ENCODE assay signal across 11 cellular contexts in the genomic region with DNA sequence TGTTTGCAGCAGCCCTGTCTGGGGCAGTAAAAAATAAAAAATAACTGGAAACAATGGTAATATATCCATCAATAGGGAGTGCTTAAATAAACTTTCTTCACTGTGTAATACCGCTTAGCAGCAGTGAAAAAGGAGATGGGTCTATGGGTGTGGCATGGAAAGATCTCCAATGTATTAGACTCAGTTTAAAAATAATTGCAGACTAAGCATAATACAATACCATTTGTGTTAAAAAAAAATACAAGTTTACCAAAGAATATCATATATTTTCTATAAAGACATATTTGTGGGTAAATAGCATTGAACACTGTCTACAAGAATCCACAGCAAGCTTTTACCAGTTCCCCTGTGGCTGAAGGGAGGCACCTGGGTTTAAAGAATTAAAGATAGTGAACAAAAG. TPM values are rescaled to one million over a fixed set of nuclear protein-coding genes. Genes with fewer than 3 reads are reported as not detected.
DNase-seq lines count a peak whose midpoint lies in the region; ATAC-seq and TF ChIP-seq lines count a peak whose summit lies in the region.
"Had no signal": no experiment of that assay in that cellular context is flagged by ENCODE, and none has a peak within 500 bp of the region (broad histone marks: within the 10 kb centered on the region; RNA-seq: fewer than 3 reads in every experiment).

No MANE protein-coding gene starts in this region.

- H3K4me2 ChIP-seq in neural progenitor cell, result no peak overlapping the region

- no peaks in the 10 kb centered on the region for H3F3A ChIP-seq in neural progenitor cell (ENCODE audit: low read depth)

- no peak overlapping the region for H3K27ac Mint-ChIP-seq in activated CD8-positive, alpha-beta memory T cell treated with anti-CD3 and anti-CD28 coated beads, Interleukin-2, amount 10 ng/mL, durations not matched to agents 7 days and 5 days
- no peak overlapping the region for H3K27ac Mint-ChIP-seq in activated naive CD8-positive, alpha-beta T cell treated with anti-CD3 and anti-CD28 coated beads, Interleukin-2, amount 10 ng/mL, durations not matched to agents 7 days and 5 days
- no peak overlapping the region for H3K27ac Mint-ChIP-seq in neural progenitor cell

- H3K9me3 ChIP-seq in KOPT-K1 (ENCODE audit: insufficient read depth, low read length, poor library complexity, severe bottlenecking) (no peaks in the 10 kb centered on the region), neural progenitor cell (ENCODE audit: low read depth) (no peaks in the 10 kb centered on the region), tibial artery (no peaks in the 10 kb centered on the region)
- H3K9me3 ChIP-seq: ascending aorta, left ventricle myocardium inferior, sigmoid colon had no signal

- H3K36me3 Mint-ChIP-seq in activated CD8-positive, alpha-beta memory T cell treated with anti-CD3 and anti-CD28 coated beads, Interleukin-2, amount 10 ng/mL, durations not matched to agents 7 days and 5 days, result peaks cover 23% of the 10 kb centered on the region
- peaks cover 13% of the 10 kb centered on the region for H3K36me3 Mint-ChIP-seq in activated naive CD8-positive, alpha-beta T cell treated with anti-CD3 and anti-CD28 coated beads, Interleukin-2, amount 10 ng/mL, durations not matched to agents 7 days and 5 days
- no peaks in the 10 kb centered on the region for H3K36me3 Mint-ChIP-seq in neural progenitor cell

- CTCF ChIA-PET in activated CD8-positive, alpha-beta memory T cell treated with anti-CD3 and anti-CD28 coated beads, Interleukin-2, amount 10 ng/mL, durations not matched to agents 7 days and 5 days (lab: Charles Lee), result interaction anchor here (0.7 to 10.2 kb wide), 10 partner anchors 10 to 186 kb away, joined by 3 to 203 read pairs (median 28); no protein-coding TSS in a partner anchor

- intact Hi-C loops in tibial artery (cut with DNase I; ENCODE audit: low total_unique reads), result loop anchor here (5.0 kb wide), 2 partner anchors 100 to 190 kb away; no protein-coding TSS in a partner anchor

- H3K4me3 ChIP-seq in neural progenitor cell, result no peak overlapping the region
- H3K4me3 ChIP-seq in tibial artery, result no peak overlapping the region

- peaks cover 21% of the 10 kb centered on the region for H3K27me3 ChIP-seq in neural progenitor cell
- no peaks in the 10 kb centered on the region for H3K27me3 ChIP-seq in tibial artery
- H3K27me3 ChIP-seq: ascending aorta, sigmoid colon had no signal

- no peaks in the 10 kb centered on the region for H3K4me1 ChIP-seq in neural progenitor cell
- H3K4me1 ChIP-seq in tibial artery, result peaks cover 0 to 28% (median 16%) of the 10 kb centered on the region in 4 donors

- no peak overlapping the region for H3K9ac ChIP-seq in neural progenitor cell

- H3K36me3 ChIP-seq in KOPT-K1 (ENCODE audit: insufficient read depth, low read length) (no peaks in the 10 kb centered on the region), neural progenitor cell (no peaks in the 10 kb centered on the region), tibial artery (no peaks in the 10 kb centered on the region)
- H3K36me3 ChIP-seq: ascending aorta, left ventricle myocardium inferior, sigmoid colon had no signal

- peaks cover 26% of the 10 kb centered on the region for H3K4me1 Mint-ChIP-seq in activated CD8-positive, alpha-beta memory T cell treated with anti-CD3 and anti-CD28 coated beads, Interleukin-2, amount 10 ng/mL, durations not matched to agents 7 days and 5 days
- H3K4me1 Mint-ChIP-seq in activated naive CD8-positive, alpha-beta T cell treated with anti-CD3 and anti-CD28 coated beads, Interleukin-2, amount 10 ng/mL, durations not matched to agents 7 days and 5 days, result peaks cover 17% of the 10 kb centered on the region
- H3K4me1 Mint-ChIP-seq in neural progenitor cell, result peaks cover 4% of the 10 kb centered on the region

- no peak overlapping the region for H2AFZ ChIP-seq in neural progenitor cell (replicated peaks)

- no peaks in the 10 kb centered on the region for H3K9me3 Mint-ChIP-seq in activated CD8-positive, alpha-beta memory T cell treated with anti-CD3 and anti-CD28 coated beads, Interleukin-2, amount 10 ng/mL, durations not matched to agents 7 days and 5 days (ENCODE audit: low read depth)
- no peaks in the 10 kb centered on the region for H3K9me3 Mint-ChIP-seq in activated naive CD8-positive, alpha-beta T cell treated with anti-CD3 and anti-CD28 coated beads, Interleukin-2, amount 10 ng/mL, durations not matched to agents 7 days and 5 days
- H3K9me3 Mint-ChIP-seq in neural progenitor cell, result no peaks in the 10 kb centered on the region

- H3K4me3 Mint-ChIP-seq in activated CD8-positive, alpha-beta memory T cell treated with anti-CD3 and anti-CD28 coated beads, Interleukin-2, amount 10 ng/mL, durations not matched to agents 7 days and 5 days, result peak overlapping the region; percentile 96
- peak overlapping the region; percentile 80 for H3K4me3 Mint-ChIP-seq in activated naive CD8-positive, alpha-beta T cell treated with anti-CD3 and anti-CD28 coated beads, Interleukin-2, amount 10 ng/mL, durations not matched to agents 7 days and 5 days
- peak overlapping the region; percentile 82 for H3K4me3 Mint-ChIP-seq in neural progenitor cell

- no peak for DNase-seq in activated CD8-positive, alpha-beta memory T cell treated with anti-CD3 and anti-CD28 coated beads, Interleukin-2, amount 10 ng/mL, durations not matched to agents 7 days and 5 days
- DNase-seq in activated CD8-positive, alpha-beta memory T cell treated with anti-CD3 and anti-CD28 coated beads for 24 hours, result no peak
- no peak for DNase-seq in activated naive CD8-positive, alpha-beta T cell treated with anti-CD3 and anti-CD28 coated beads, Interleukin-2, amount 10 ng/mL, durations not matched to agents 7 days and 5 days
- DNase-seq in neural progenitor cell (ENCODE audit: low spot score) (no peak), tibial artery (no peak)
- DNase-seq in stimulated activated CD4-positive, alpha-beta T cell treated with anti-CD3 and anti-CD28 coated beads, Interleukin-4, amount 100 ng/mL, for 4 hours, result no peak
- DNase-seq in stimulated activated CD4-positive, alpha-beta T cell treated with anti-CD3 and anti-CD28 coated beads, Interleukin-4, amount 100 ng/mL, for 24 hours, result no peak
- DNase-seq: left ventricle myocardium inferior had no signal

- peak overlapping the region; percentile 83 for H3K27ac ChIP-seq in KOPT-K1 (ENCODE audit: low read depth, low read length, poor library complexity, severe bottlenecking)
- H3K27ac ChIP-seq in neural progenitor cell, result no peak overlapping the region
- no peak overlapping the region for H3K27ac ChIP-seq in tibial artery
- H3K27ac ChIP-seq: ascending aorta had no signal

- no peaks in the 10 kb centered on the region for H3K79me2 ChIP-seq in neural progenitor cell (ENCODE audit: low read depth)

- POLR2A ChIA-PET in activated naive CD8-positive, alpha-beta T cell treated with anti-CD3 and anti-CD28 coated beads, Interleukin-2, amount 10 ng/mL, durations not matched to agents 7 days and 5 days (lab: Charles Lee), result interaction anchor here (0.6 to 7.7 kb wide), 8 partner anchors 16 to 120 kb away, joined by 3 to 285 read pairs (median 12); a partner anchor contains a TSS

- TF ChIP-seq CTCF in neural progenitor cell (IDR thresholded peaks at IDR 0.05), result no peak
- no peak for TF ChIP-seq CTCF in tibial artery (IDR thresholded peaks at IDR 0.05)

- no peaks in the 10 kb centered on the region for H3K27me3 Mint-ChIP-seq in activated CD8-positive, alpha-beta memory T cell treated with anti-CD3 and anti-CD28 coated beads, Interleukin-2, amount 10 ng/mL, durations not matched to agents 7 days and 5 days
- H3K27me3 Mint-ChIP-seq in activated naive CD8-positive, alpha-beta T cell treated with anti-CD3 and anti-CD28 coated beads, Interleukin-2, amount 10 ng/mL, durations not matched to agents 7 days and 5 days, result no peaks in the 10 kb centered on the region
- peaks cover 9% of the 10 kb centered on the region for H3K27me3 Mint-ChIP-seq in neural progenitor cell (ENCODE audit: insufficient read depth, low read depth)

- no peak for ATAC-seq in activated CD8-positive, alpha-beta memory T cell treated with anti-CD3 and anti-CD28 coated beads, Interleukin-2, amount 10 ng/mL, durations not matched to agents 7 days and 5 days
- no peak for ATAC-seq in activated naive CD8-positive, alpha-beta T cell treated with anti-CD3 and anti-CD28 coated beads, Interleukin-2, amount 10 ng/mL, durations not matched to agents 7 days and 5 days (ENCODE audit: low read depth)

- no peaks in the 10 kb centered on the region for H4K20me1 ChIP-seq in neural progenitor cell (ENCODE audit: low read depth)

RNA-seq across cellular contexts. Expression of a gene that starts 1.0 kb away (rescaled TPM):
- 10 to 100 TPM; 94.0 to 96.4 TPM for total RNA-seq in activated CD8-positive, alpha-beta memory T cell treated with anti-CD3 and anti-CD28 coated beads, Interleukin-2, amount 10 ng/mL, durations not matched to agents 7 days and 5 days
- 100 to 1,000 TPM; 130 TPM for total RNA-seq in activated naive CD8-positive, alpha-beta T cell treated with anti-CD3 and anti-CD28 coated beads, Interleukin-2, amount 10 ng/mL, durations not matched to agents 7 days and 5 days
- 0.52 and 2.9 TPM in 2 replicates for total RNA-seq in neural progenitor cell (ENCODE audit: low replicate concordance)

Comparison
In these comparisons a context has a peak if more than half of its experiments do, and no peak if none do; other contexts are left out.
1. RNA of a gene that starts 1.0 kb away (total RNA-seq): 130 TPM in activated naive CD8-positive, alpha-beta T cell treated with anti-CD3 and anti-CD28 coated beads, Interleukin-2, amount 10 ng/mL, durations not matched to agents 7 days and 5 days and 94.0 to 96.4 TPM in activated CD8-positive, alpha-beta memory T cell treated with anti-CD3 and anti-CD28 coated beads, Interleukin-2, amount 10 ng/mL, durations not matched to agents 7 days and 5 days; 0.52 to 2.9 TPM in neural progenitor cell; every median in the first group is over 10 times any median in the second.
2. Peak in every context shown above with its lines, with median percentiles within 50 percentile points of each other: H3K4me3 Mint-ChIP-seq.